34 cellular contexts compared by ENCODE assay signal in the genomic region with DNA sequence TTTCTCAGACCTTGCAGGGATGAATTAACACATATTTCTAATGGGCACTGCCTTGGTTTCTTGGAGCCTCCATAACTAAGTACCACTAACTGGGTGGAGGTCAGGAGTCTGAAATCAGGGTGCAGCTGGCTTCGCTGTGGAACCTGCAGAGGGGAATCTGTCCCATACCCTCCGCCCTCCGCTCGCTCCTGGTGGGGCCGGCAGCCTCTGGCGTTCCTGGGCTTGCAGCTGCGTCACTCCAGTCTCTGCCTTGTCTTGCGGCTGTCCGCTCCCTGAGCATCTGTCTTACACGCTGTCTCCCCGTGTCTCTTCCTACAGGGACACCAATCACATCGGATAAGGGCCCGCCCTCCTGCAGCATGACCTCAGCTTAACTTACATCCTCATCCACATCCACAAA. TPM values are rescaled to one million over a fixed set of nuclear protein-coding genes. Genes with fewer than 3 reads are reported as not detected.
"Had no signal": no experiment of that assay in that cellular context is flagged by ENCODE, and none has a peak within 500 bp of the region (broad histone marks: within the 10 kb centered on the region; RNA-seq: fewer than 3 reads in every experiment).

No MANE protein-coding gene starts in this region.

- H3K4me1 Mint-ChIP-seq: activated naive CD4-positive, alpha-beta T cell treated with anti-CD3 and anti-CD28 coated beads, Interleukin-2, amount 10 ng/mL, durations not matched to agents 7 days and 5 days; activated naive CD8-positive, alpha-beta T cell treated with anti-CD3 and anti-CD28 coated beads, Interleukin-2, amount 10 ng/mL, durations not matched to agents 7 days and 5 days had no signal

- H3K27ac Mint-ChIP-seq: activated CD4-positive, alpha-beta memory T cell treated with anti-CD3 and anti-CD28 coated beads for 36 hours; activated CD4-positive, alpha-beta T cell treated with anti-CD3 and anti-CD28 coated beads for 36 hours; activated CD4-positive, alpha-beta T cell treated with anti-CD3 and anti-CD28 coated beads, Interleukin-2, amount 10 ng/mL, durations not matched to agents 24 days and 14 days; activated CD8-positive, alpha-beta memory T cell treated with anti-CD3 and anti-CD28 coated beads, Interleukin-2, amount 10 ng/mL, durations not matched to agents 7 days and 5 days; activated CD8-positive, alpha-beta T cell treated with anti-CD3 and anti-CD28 coated beads, Interleukin-2, amount 10 ng/mL, durations not matched to agents 7 days and 5 days; activated naive CD4-positive, alpha-beta T cell treated with anti-CD3 and anti-CD28 coated beads, Interleukin-2, amount 10 ng/mL, durations not matched to agents 7 days and 5 days; activated naive CD8-positive, alpha-beta T cell treated with anti-CD3 and anti-CD28 coated beads, Interleukin-2, amount 10 ng/mL, durations not matched to agents 7 days and 5 days; activated T-cell treated with anti-CD3 and anti-CD28 coated beads, Interleukin-2, amount 50 U/mL, for 72 hours; dendritic cell treated with granulocyte-macrophage colony-stimulating factor and Interleukin-4, amounts not matched to agents 40 ng/mL and 50 ng/mL, for 4 days; endodermal cell; T-helper 17 cell had no signal

- H3K36me3 ChIP-seq: brain microvascular endothelial cell had no signal

- DNase-seq: activated CD4-positive, alpha-beta memory T cell treated with anti-CD3 and anti-CD28 coated beads for 36 hours; activated CD4-positive, alpha-beta T cell treated with anti-CD3 and anti-CD28 coated beads, Interleukin-2, amount 10 ng/mL, durations not matched to agents 24 days and 14 days; activated CD4-positive, CD25-positive, alpha-beta regulatory T cell; activated CD4-positive, CD25-positive, alpha-beta regulatory T cell treated with anti-CD3 and anti-CD28 coated beads, Interleukin-2, amount 50 U/mL, for 72 hours; activated CD8-positive, alpha-beta memory T cell treated with anti-CD3 and anti-CD28 coated beads, Interleukin-2, amount 10 ng/mL, durations not matched to agents 7 days and 5 days; activated CD8-positive, alpha-beta memory T cell treated with anti-CD3 and anti-CD28 coated beads, Interleukin-2, amount 50 U/mL, for 4 hours; activated CD8-positive, alpha-beta T cell treated with anti-CD3 and anti-CD28 coated beads, Interleukin-2, amount 10 ng/mL, durations not matched to agents 7 days and 5 days; activated gamma-delta T cell; activated naive CD4-positive, alpha-beta T cell; activated naive CD4-positive, alpha-beta T cell treated with anti-CD3 and anti-CD28 coated beads, Interleukin-2, amount 10 ng/mL, durations not matched to agents 7 days and 5 days; activated naive CD8-positive, alpha-beta T cell treated with anti-CD3 and anti-CD28 coated beads, Interleukin-2, amount 10 ng/mL, durations not matched to agents 7 days and 5 days; activated T-cell treated with anti-CD3 and anti-CD28 coated beads, Interleukin-2, amount 50 U/mL, for 1 hour; activated T-cell treated with anti-CD3 and anti-CD28 coated beads, Interleukin-2, amount 50 U/mL, for 72 hours; brain microvascular endothelial cell; dorsolateral prefrontal cortex; effector memory CD4-positive, alpha-beta T cell; endodermal cell; foreskin fibroblast; SW 1271; T-helper 1 cell; T-helper 17 cell; T1000; WERI-Rb-1 had no signal

- FAIRE-seq: astrocyte, bronchial epithelial cell, frontal cortex had no signal

- ATAC-seq: activated CD8-positive, alpha-beta memory T cell treated with anti-CD3 and anti-CD28 coated beads, Interleukin-2, amount 10 ng/mL, durations not matched to agents 7 days and 5 days; activated CD8-positive, alpha-beta T cell treated with anti-CD3 and anti-CD28 coated beads, Interleukin-2, amount 10 ng/mL, durations not matched to agents 7 days and 5 days; esophagus mucosa; T-helper 17 cell had no signal

- H3K36me3 Mint-ChIP-seq: activated CD4-positive, alpha-beta memory T cell treated with anti-CD3 and anti-CD28 coated beads for 36 hours; activated CD8-positive, alpha-beta memory T cell treated with anti-CD3 and anti-CD28 coated beads, Interleukin-2, amount 10 ng/mL, durations not matched to agents 7 days and 5 days; activated naive CD4-positive, alpha-beta T cell treated with anti-CD3 and anti-CD28 coated beads, Interleukin-2, amount 10 ng/mL, durations not matched to agents 7 days and 5 days; activated naive CD4-positive, alpha-beta T cell treated with anti-CD3 and anti-CD28 coated beads, Interleukin-2, amount 50 U/mL, for 72 hours; activated naive CD8-positive, alpha-beta T cell treated with anti-CD3 and anti-CD28 coated beads, Interleukin-2, amount 10 ng/mL, durations not matched to agents 7 days and 5 days had no signal

- H3K4me3 ChIP-seq: coronary artery, dorsolateral prefrontal cortex had no signal

- H3K4me3 Mint-ChIP-seq: activated CD4-positive, alpha-beta memory T cell treated with anti-CD3 and anti-CD28 coated beads for 36 hours; activated CD4-positive, alpha-beta T cell treated with anti-CD3 and anti-CD28 coated beads for 36 hours; activated CD4-positive, alpha-beta T cell treated with anti-CD3 and anti-CD28 coated beads, Interleukin-2, amount 10 ng/mL, durations not matched to agents 24 days and 14 days; activated CD8-positive, alpha-beta memory T cell treated with anti-CD3 and anti-CD28 coated beads, Interleukin-2, amount 10 ng/mL, durations not matched to agents 7 days and 5 days; activated CD8-positive, alpha-beta T cell treated with anti-CD3 and anti-CD28 coated beads, Interleukin-2, amount 10 ng/mL, durations not matched to agents 7 days and 5 days; activated naive CD4-positive, alpha-beta T cell treated with anti-CD3 and anti-CD28 coated beads, Interleukin-2, amount 10 ng/mL, durations not matched to agents 7 days and 5 days; activated naive CD8-positive, alpha-beta T cell treated with anti-CD3 and anti-CD28 coated beads, Interleukin-2, amount 10 ng/mL, durations not matched to agents 7 days and 5 days; central memory CD8-positive, alpha-beta T cell; dendritic cell treated with granulocyte-macrophage colony-stimulating factor and Interleukin-4, amounts not matched to agents 40 ng/mL and 50 ng/mL, for 4 days; endodermal cell; T-helper 17 cell; T-helper 2 cell treated with Interferon-gamma antibody and Interleukin-4, amounts not matched to agents 5 μg/mL and 100 μg/mL, for 36 hours had no signal

- H3K9me3 Mint-ChIP-seq: activated CD4-positive, alpha-beta T cell treated with anti-CD3 and anti-CD28 coated beads, Interleukin-2, amount 10 ng/mL, durations not matched to agents 24 days and 14 days; activated naive CD4-positive, alpha-beta T cell treated with anti-CD3 and anti-CD28 coated beads, Interleukin-2, amount 50 U/mL, for 72 hours; activated naive CD8-positive, alpha-beta T cell treated with anti-CD3 and anti-CD28 coated beads, Interleukin-2, amount 10 ng/mL, durations not matched to agents 7 days and 5 days; central memory CD8-positive, alpha-beta T cell; dendritic cell treated with granulocyte-macrophage colony-stimulating factor and Interleukin-4, amounts not matched to agents 40 ng/mL and 50 ng/mL, for 4 days; T-helper 2 cell treated with Interferon-gamma antibody and Interleukin-4, amounts not matched to agents 5 μg/mL and 100 μg/mL, for 36 hours had no signal

- H3K27me3 Mint-ChIP-seq: activated CD8-positive, alpha-beta memory T cell treated with anti-CD3 and anti-CD28 coated beads, Interleukin-2, amount 10 ng/mL, durations not matched to agents 7 days and 5 days had no signal

- H3K27ac ChIP-seq: brain microvascular endothelial cell, coronary artery, WERI-Rb-1 had no signal

RNA-seq across cellular contexts. Expression of gene NTNG2, which starts 45.3 kb away (rescaled TPM):
- total RNA-seq: epithelial cell of proximal tubule had no signal
